Comparison of ENCODE assay signal across 10 cellular contexts in the genomic region with DNA sequence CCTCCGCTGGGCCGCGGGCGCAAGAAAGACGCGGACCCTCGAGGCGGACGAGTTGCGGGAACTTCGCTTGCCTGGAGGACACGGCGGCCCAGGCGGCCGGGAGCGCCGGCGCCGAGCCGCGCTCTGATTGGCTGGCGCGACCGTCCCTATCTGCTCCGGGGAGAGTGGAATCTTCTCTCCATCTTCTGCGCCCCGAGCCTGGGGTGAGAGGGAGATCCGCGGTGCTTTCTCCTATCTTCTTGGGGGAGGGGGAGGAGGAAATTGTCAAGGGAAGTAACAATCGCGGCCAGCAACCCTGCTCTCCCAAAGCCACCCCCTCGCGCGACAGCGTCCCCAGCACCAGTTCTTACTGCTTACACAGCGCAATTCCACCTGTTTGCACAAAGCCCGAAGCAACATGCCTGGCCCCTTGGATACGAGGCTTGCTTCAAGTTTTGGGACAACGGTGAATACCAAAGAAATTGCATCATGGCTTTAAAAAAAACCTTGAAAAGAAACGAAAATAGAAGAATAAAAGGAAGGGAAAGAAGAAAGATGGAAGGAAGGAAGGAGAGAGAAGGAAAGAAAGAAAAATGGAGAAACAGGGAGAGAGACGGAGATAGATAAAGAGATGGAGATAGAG. TPM values are rescaled to one million over a fixed set of nuclear protein-coding genes. Genes with fewer than 3 reads are reported as not detected.
A peak's percentile ranks its signal among the peaks of the same experiment; 100 is the strongest.
DNase-seq lines count a peak whose midpoint lies in the region; ATAC-seq and TF ChIP-seq lines count a peak whose summit lies in the region.
"Had no signal": no experiment of that assay in that cellular context is flagged by ENCODE, and none has a peak within 500 bp of the region (broad histone marks: within the 10 kb centered on the region; RNA-seq: fewer than 3 reads in every experiment).

No MANE protein-coding gene starts in this region.

- peaks cover 98% of the 10 kb centered on the region for H3K27me3 ChIP-seq in HUES6 (ENCODE audit: control insufficient read depth, insufficient read depth, low read length)
- H3K27me3 ChIP-seq in A673 (replicated peaks; ENCODE audit: insufficient read depth, low read depth, low read length, poor library complexity) = peaks cover 97% of the 10 kb centered on the region

- no TSS peak for BruUV-seq in A673 (replicated peaks; lab: Mats Ljungman, UMichigan)

- peak overlapping the region; percentile 46 to 98 (median 95) for H3K27ac Mint-ChIP-seq in brain
- peak overlapping the region in 3 of 10 donors; percentile 22 to 54 (median 46) for H3K27ac Mint-ChIP-seq in naive thymus-derived CD8-positive, alpha-beta T cell

- H3K27me3 Mint-ChIP-seq in brain = peaks cover 88% of the 10 kb centered on the region
- H3K27me3 Mint-ChIP-seq in naive thymus-derived CD8-positive, alpha-beta T cell = peaks cover 46 to 86% (median 70%) of the 10 kb centered on the region in 5 donors

- H3K4me1 Mint-ChIP-seq in brain = peaks cover 50% of the 10 kb centered on the region
- H3K4me1 Mint-ChIP-seq in naive thymus-derived CD8-positive, alpha-beta T cell = peaks cover 11 to 39% (median 21%) of the 10 kb centered on the region in 4 donors

- peaks cover 12% of the 10 kb centered on the region for H3K36me3 Mint-ChIP-seq in brain
- H3K36me3 Mint-ChIP-seq in naive thymus-derived CD8-positive, alpha-beta T cell = peaks cover 6 to 15% (median 15%) of the 10 kb centered on the region in 3 donors

- intact Hi-C loops in A673 (cut with micrococcal nuclease; ENCODE audit: unreplicated experiment) = no loop called here

- ATAC-seq in naive thymus-derived CD8-positive, alpha-beta T cell = no peak
- no peak for ATAC-seq in GM21423 (IDR thresholded peaks at IDR 0.05; ENCODE audit: unreplicated experiment)

- peak overlapping the region; percentile 57 for H3K9ac ChIP-seq in HUES6 (ENCODE audit: low read length)

- CTCF ChIA-PET in A673 (lab: Charles Lee) = no interaction called here

- DNase-seq in COR-L47 (lab: John Stamatoyannopoulos, UW) (peak; percentile 36), A673 (ENCODE audit: low spot score) (no peak), DMS114 treated with DMSO at 0.1 percent for 48 hours (lab: John Stamatoyannopoulos, UW; ENCODE audit: unreplicated experiment) (no peak), NCI-H446 treated with DMSO at 0.1 percent for 48 hours (lab: John Stamatoyannopoulos, UW) (no peak)
- no peak for DNase-seq in naive thymus-derived CD8-positive, alpha-beta T cell
- DNase-seq: amniotic stem cell had no signal

- no peaks in the 10 kb centered on the region for H3K36me3 ChIP-seq in HUES6 (ENCODE audit: control insufficient read depth, insufficient read depth, low read length)
- no peaks in the 10 kb centered on the region for H3K36me3 ChIP-seq in A673 (ENCODE audit: insufficient read depth, low read length, poor library complexity, severe bottlenecking)

- H3K9me3 ChIP-seq in HUES6 (ENCODE audit: control insufficient read depth, insufficient read depth, low read depth, low read length) (no peaks in the 10 kb centered on the region; the same call in 1 of the 2 replicates), A673 (ENCODE audit: low read depth, low read length, poor library complexity, severe bottlenecking) (no peaks in the 10 kb centered on the region)

- peak overlapping the region; percentile 86 to 91 (median 88) for H3K4me3 Mint-ChIP-seq in brain
- peak overlapping the region in 8 of 10 donors; percentile 44 to 67 (median 54) for H3K4me3 Mint-ChIP-seq in naive thymus-derived CD8-positive, alpha-beta T cell

- no peak for TF ChIP-seq CTCF in brain (conservative IDR thresholded peaks at IDR 0.05)
- no peak for TF ChIP-seq CTCF in A673 (conservative IDR thresholded peaks at IDR 0.05; ENCODE audit: low read depth, low read length)

- H3K4me1 ChIP-seq in HUES6 (ENCODE audit: control insufficient read depth, insufficient read depth, low read length) (peaks cover 35% of the 10 kb centered on the region), A673 (ENCODE audit: insufficient read depth, low read length, poor library complexity, severe bottlenecking) (peaks cover 11% of the 10 kb centered on the region)

- POLR2A ChIA-PET in naive thymus-derived CD8-positive, alpha-beta T cell (lab: Charles Lee) = no interaction called here
- POLR2A ChIA-PET in A673 (lab: Charles Lee; ENCODE audit: low non-redundant PET) = no interaction called here

- peaks cover 4 to 27% (median 20%) of the 10 kb centered on the region in 5 experiments for H3K9me3 Mint-ChIP-seq in brain
- H3K9me3 Mint-ChIP-seq in naive thymus-derived CD8-positive, alpha-beta T cell = peaks cover 0 to 27% (median 13%) of the 10 kb centered on the region in 9 donors

- H3K4me3 ChIP-seq in HUES6 (ENCODE audit: low read depth, low read length) (peak overlapping the region; percentile 71), A673 (ENCODE audit: low read depth, low read length, poor library complexity, severe bottlenecking) (no peak overlapping the region)

- H3K27ac ChIP-seq in HUES6 (ENCODE audit: low read depth, low read length) (peak overlapping the region; percentile 31; the same call in 1 of the 2 replicates), A673 (ENCODE audit: low read depth, low read length, poor library complexity, severe bottlenecking) (no peak overlapping the region)

RNA-seq across cellular contexts. Expression of a gene that starts 4.8 kb away (rescaled TPM):
- polyA plus RNA-seq in brain (ENCODE audit: insufficient read depth, low read depth, low replicate concordance) = 4.9 TPM
- not detected for total RNA-seq in naive thymus-derived CD8-positive, alpha-beta T cell
- polyA plus RNA-seq in naive thymus-derived CD8-positive, alpha-beta T cell = not detected
- not detected in 2 replicates for total RNA-seq in A673 (2021)
- total RNA-seq: H4 had no signal
